11 cellular contexts compared by ENCODE assay signal in the genomic region with DNA sequence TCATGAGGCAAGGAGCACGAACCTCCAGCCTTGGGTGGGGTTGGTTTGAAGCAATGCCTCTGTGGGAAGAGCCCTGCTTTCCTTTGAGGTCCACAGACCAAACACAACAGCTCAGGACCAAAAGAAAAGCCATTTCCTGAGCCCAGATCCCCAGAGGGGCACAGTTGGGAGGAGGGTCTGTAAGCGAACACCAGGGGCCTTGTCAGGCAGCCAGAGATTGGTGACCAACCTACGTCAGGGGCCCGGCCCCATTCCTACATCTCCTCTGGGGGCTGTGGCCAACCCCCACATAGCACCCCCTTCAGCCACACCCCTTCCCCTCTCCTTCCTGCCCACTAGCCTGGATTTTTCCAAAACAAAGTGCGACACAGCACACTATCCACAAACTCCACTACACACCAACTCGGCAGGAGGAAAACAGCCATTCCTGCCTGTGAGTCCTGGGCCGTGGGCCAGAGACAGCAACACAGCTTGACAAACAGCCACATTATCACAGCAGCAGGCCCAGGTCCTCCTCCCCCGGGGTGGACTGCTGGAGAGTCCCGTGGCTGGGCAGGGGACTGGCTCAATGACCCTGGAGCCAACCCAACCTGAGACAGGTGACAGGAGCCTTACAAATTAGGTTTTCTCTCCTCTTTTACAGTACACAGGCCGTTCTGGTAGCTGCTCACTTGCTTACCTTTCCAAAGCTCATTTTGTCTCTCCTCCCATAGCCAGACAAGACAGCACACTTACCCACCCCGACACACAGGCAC.
DNase-seq lines count a peak whose midpoint lies in the region; ATAC-seq and TF ChIP-seq lines count a peak whose summit lies in the region.
"Had no signal": no experiment of that assay in that cellular context is flagged by ENCODE, and none has a peak within 500 bp of the region (broad histone marks: within the 10 kb centered on the region; RNA-seq: fewer than 3 reads in every experiment).

No MANE protein-coding gene starts in this region.

- H3K36me3 ChIP-seq in BE2C (peaks cover 15% of the 10 kb centered on the region), psoas muscle (ENCODE audit: insufficient read depth in 1 of 2, low read depth in 1 of 2) (peaks cover 0 to 9% of the 10 kb centered on the region in 2 donors)

- ATAC-seq in psoas muscle (peak in 2 of 4 donors; percentile 12 to 17), GM21526 (IDR thresholded peaks at IDR 0.05; ENCODE audit: low FRiP score, unreplicated experiment) (no peak), HG02759 (IDR thresholded peaks at IDR 0.05; ENCODE audit: unreplicated experiment) (no peak), HG03520 (IDR thresholded peaks at IDR 0.05; ENCODE audit: unreplicated experiment) (no peak), GM18520 (IDR thresholded peaks at IDR 0.05; ENCODE audit: unreplicated experiment) (no peak)
- ATAC-seq: activated naive CD8-positive, alpha-beta T cell treated with anti-CD3 and anti-CD28 coated beads, Interleukin-2, amount 50 U/mL, for 24 hours; stimulated activated naive B cell treated with anti-CD40 and anti-IgM and Interleukin-4, amounts not matched to agents 10 μg/mL and 1 μg/mL and 100 μg/mL, for 72 hours had no signal

- no peaks in the 10 kb centered on the region for H3K36me3 Mint-ChIP-seq in brain
- H3K36me3 Mint-ChIP-seq: naive B cell; stimulated activated naive B cell treated with anti-CD40 and anti-IgM and Interleukin-4, amounts not matched to agents 10 μg/mL and 1 μg/mL and 100 μg/mL, for 72 hours had no signal

- H3K27ac Mint-ChIP-seq in brain: peak overlapping the region; percentile 6 to 68 (median 38)
- H3K27ac Mint-ChIP-seq: activated naive CD8-positive, alpha-beta T cell treated with anti-CD3 and anti-CD28 coated beads, Interleukin-2, amount 50 U/mL, for 24 hours; stimulated activated naive B cell treated with anti-CD40 and anti-IgM and Interleukin-4, amounts not matched to agents 10 μg/mL and 1 μg/mL and 100 μg/mL, for 72 hours had no signal

- intact Hi-C loops in psoas muscle (cut with DNase I): loop anchor here in 1 of 2 donors (2.0 kb wide), 1 partner anchor 17 kb away; no protein-coding TSS in a partner anchor

- H3K9me3 ChIP-seq in BE2C (no peaks in the 10 kb centered on the region), psoas muscle (no peaks in the 10 kb centered on the region)

- H3K27ac ChIP-seq in psoas muscle: peak overlapping the region; percentile 89

- H3K4me1 Mint-ChIP-seq in brain: peaks cover 45% of the 10 kb centered on the region

- TF ChIP-seq CTCF in BE2C (IDR thresholded peaks at IDR 0.05; ENCODE audit: low read depth, low read length) (no peak), brain (conservative IDR thresholded peaks at IDR 0.05) (no peak), psoas muscle (IDR thresholded peaks at IDR 0.05) (no peak)

- WGBS in psoas muscle, 3 donors: 16 to 26% (median 21%) methylated on average over 10 to 11 of the region's 11 CpGs

- peaks cover 3% of the 10 kb centered on the region for H3K27me3 Mint-ChIP-seq in brain

- no peak overlapping the region for H3K4me3 Mint-ChIP-seq in brain
- H3K4me3 Mint-ChIP-seq: activated naive CD8-positive, alpha-beta T cell treated with anti-CD3 and anti-CD28 coated beads, Interleukin-2, amount 50 U/mL, for 24 hours; naive B cell; stimulated activated naive B cell treated with anti-CD40 and anti-IgM and Interleukin-4, amounts not matched to agents 10 μg/mL and 1 μg/mL and 100 μg/mL, for 72 hours had no signal

- peak; percentile 40 for DNase-seq in BE2C
- peak in 38 of 51 donors; percentile 11 to 76 (median 40) for DNase-seq in hypothalamus (lab: John Stamatoyannopoulos, UW)
- peak; percentile 76 to 87 for DNase-seq in psoas muscle
- DNase-seq: activated naive CD8-positive, alpha-beta T cell treated with anti-CD3 and anti-CD28 coated beads, Interleukin-2, amount 50 U/mL, for 24 hours; naive B cell; stimulated activated naive B cell treated with anti-CD40 and anti-IgM and Interleukin-4, amounts not matched to agents 10 μg/mL and 1 μg/mL and 100 μg/mL, for 72 hours had no signal

- no peak overlapping the region for H3K4me3 ChIP-seq in BE2C (ENCODE audit: low read depth, low read length)
- peak overlapping the region; percentile 17 for H3K4me3 ChIP-seq in psoas muscle

- H3K9me3 Mint-ChIP-seq in brain: no peaks in the 10 kb centered on the region
- H3K9me3 Mint-ChIP-seq: activated naive CD8-positive, alpha-beta T cell treated with anti-CD3 and anti-CD28 coated beads, Interleukin-2, amount 50 U/mL, for 24 hours; stimulated activated naive B cell treated with anti-CD40 and anti-IgM and Interleukin-4, amounts not matched to agents 10 μg/mL and 1 μg/mL and 100 μg/mL, for 72 hours had no signal

- H3K27me3 ChIP-seq in BE2C (no peaks in the 10 kb centered on the region), psoas muscle (ENCODE audit: insufficient read depth in 3 of 3, low read length in 2 of 3) (no peaks in the 10 kb centered on the region)

- H3K4me1 ChIP-seq in BE2C (peaks cover 3% of the 10 kb centered on the region; the same call in 1 of the 2 replicates), psoas muscle (peaks cover 93% of the 10 kb centered on the region)
